ENCODE assay signal across 9 cellular contexts in the genomic region with DNA sequence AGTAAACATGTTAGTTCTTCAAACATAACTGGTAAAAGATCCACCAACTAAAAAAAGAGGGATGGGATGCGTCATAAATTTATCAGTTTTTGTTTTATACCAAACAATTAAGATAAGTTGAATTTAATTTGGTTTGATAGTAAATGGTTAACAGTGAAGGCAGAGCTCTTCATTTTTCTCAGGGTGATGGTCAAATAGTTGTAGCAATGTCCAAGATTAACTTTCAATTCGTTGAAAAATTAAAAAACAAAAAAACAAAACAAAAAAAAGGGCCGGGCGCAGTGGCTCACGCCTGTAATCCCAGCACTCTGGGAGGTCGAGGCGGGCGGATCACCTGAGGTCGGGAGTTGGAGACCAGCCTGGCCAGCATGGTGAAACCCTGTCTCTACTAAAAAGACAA. TPM values are rescaled to one million over a fixed set of nuclear protein-coding genes. Genes with fewer than 3 reads are reported as not detected.
A peak's percentile ranks its signal among the peaks of the same experiment; 100 is the strongest.
DNase-seq lines count a peak whose midpoint lies in the region; TF ChIP-seq lines count a peak whose summit lies in the region.
"Not testable (repeated sequence)": the region's sequence is repeated elsewhere in the genome, so short reads cannot be mapped to it uniquely, and the experiment has no call there.
"Had no signal": no experiment of that assay in that cellular context is flagged by ENCODE, and none has a peak within 500 bp of the region (broad histone marks: within the 10 kb centered on the region; RNA-seq: fewer than 3 reads in every experiment).

No MANE protein-coding gene starts in this region.

- H3K4me1 ChIP-seq in BLaER1 = peaks cover 36% of the 10 kb centered on the region
- not testable (repeated sequence) for H3K4me1 ChIP-seq in hepatocyte (ENCODE audit: insufficient read depth)
- peaks cover 0 to 36% (median 12%) of the 10 kb centered on the region in 4 donors for H3K4me1 ChIP-seq in stomach

- H3K4me1 Mint-ChIP-seq in activated CD4-positive, alpha-beta memory T cell treated with anti-CD3 and anti-CD28 coated beads for 36 hours (ENCODE audit: low read depth) = peaks cover 33% of the 10 kb centered on the region
- H3K4me1 Mint-ChIP-seq in activated naive CD4-positive, alpha-beta T cell treated with anti-CD3 and anti-CD28 coated beads, Interleukin-2, amount 10 ng/mL, durations not matched to agents 7 days and 5 days = peaks cover 63% of the 10 kb centered on the region
- H3K4me1 Mint-ChIP-seq in dendritic cell treated with granulocyte-macrophage colony-stimulating factor and Interleukin-4, amounts not matched to agents 40 ng/mL and 50 ng/mL, for 4 days (ENCODE audit: low read depth) = peaks cover 31% of the 10 kb centered on the region
- H3K4me1 Mint-ChIP-seq in nephron progenitor cell = peaks cover 14% of the 10 kb centered on the region

- not testable (repeated sequence) for H2AFZ ChIP-seq in hepatocyte

- H3K4me3 Mint-ChIP-seq in activated CD4-positive, alpha-beta memory T cell treated with anti-CD3 and anti-CD28 coated beads for 36 hours = peak overlapping the region; percentile 93
- peak overlapping the region; percentile 91 for H3K4me3 Mint-ChIP-seq in activated naive CD4-positive, alpha-beta T cell treated with anti-CD3 and anti-CD28 coated beads, Interleukin-2, amount 10 ng/mL, durations not matched to agents 7 days and 5 days
- peak overlapping the region; percentile 91 for H3K4me3 Mint-ChIP-seq in dendritic cell treated with granulocyte-macrophage colony-stimulating factor and Interleukin-4, amounts not matched to agents 40 ng/mL and 50 ng/mL, for 4 days
- peak overlapping the region; percentile 58 for H3K4me3 Mint-ChIP-seq in nephron progenitor cell

- 93% methylated on average over 9 of the region's 9 CpGs for WGBS in hepatocyte (ENCODE audit: low lambda C conversion rate, missing lambda C conversion rate)
- WGBS in stomach, 5 donors = 59 to 71% (median 62%) methylated on average over 9 of the region's 9 CpGs

- H3K79me2 ChIP-seq in hepatocyte = not testable (repeated sequence)

- H3K9me2 ChIP-seq in hepatocyte (replicated peaks; ENCODE audit: insufficient read depth) = not testable (repeated sequence)

- not testable (repeated sequence) for H3K27ac ChIP-seq in BLaER1, hepatocyte
- H3K27ac ChIP-seq in stomach = peak overlapping the region; percentile 38 to 88 (median 84)

- H3K9me3 Mint-ChIP-seq in activated CD4-positive, alpha-beta memory T cell treated with anti-CD3 and anti-CD28 coated beads for 36 hours; activated naive CD4-positive, alpha-beta T cell treated with anti-CD3 and anti-CD28 coated beads, Interleukin-2, amount 10 ng/mL, durations not matched to agents 7 days and 5 days; dendritic cell treated with granulocyte-macrophage colony-stimulating factor and Interleukin-4, amounts not matched to agents 40 ng/mL and 50 ng/mL, for 4 days: not testable (repeated sequence)
- H3K9me3 Mint-ChIP-seq in nephron progenitor cell = peaks cover 14% of the 10 kb centered on the region

- intact Hi-C loops in activated CD4-positive, alpha-beta memory T cell treated with anti-CD3 and anti-CD28 coated beads for 36 hours (cut with micrococcal nuclease) = loop anchor here (1.0 to 5.0 kb wide), 2 partner anchors 8 to 88 kb away; a partner anchor contains a TSS
- intact Hi-C loops in dendritic cell treated with granulocyte-macrophage colony-stimulating factor and Interleukin-4, amounts not matched to agents 40 ng/mL and 50 ng/mL, for 4 days (cut with micrococcal nuclease) = loop anchor here (5.0 kb wide), 2 partner anchors 37 to 682 kb away; a partner anchor contains a TSS
- intact Hi-C loops in stomach (cut with DNase I; ENCODE audit: low total_unique reads) = not testable (repeated sequence)

- POLR2A ChIA-PET in activated CD4-positive, alpha-beta memory T cell treated with anti-CD3 and anti-CD28 coated beads for 36 hours (lab: Charles Lee) = interaction anchor here (0.9 to 2.3 kb wide), 3 partner anchors 8 to 110 kb away, joined by 3 to 6 read pairs (median 3); no protein-coding TSS in a partner anchor

- H3K27ac Mint-ChIP-seq in activated CD4-positive, alpha-beta memory T cell treated with anti-CD3 and anti-CD28 coated beads for 36 hours = peak overlapping the region; percentile 38
- H3K27ac Mint-ChIP-seq in activated naive CD4-positive, alpha-beta T cell treated with anti-CD3 and anti-CD28 coated beads, Interleukin-2, amount 10 ng/mL, durations not matched to agents 7 days and 5 days = peak overlapping the region; percentile 88
- peak overlapping the region; percentile 96 for H3K27ac Mint-ChIP-seq in dendritic cell treated with granulocyte-macrophage colony-stimulating factor and Interleukin-4, amounts not matched to agents 40 ng/mL and 50 ng/mL, for 4 days
- H3K27ac Mint-ChIP-seq in nephron progenitor cell = not testable (repeated sequence)

- TF ChIP-seq CTCF in hepatocyte (IDR thresholded peaks at IDR 0.05; ENCODE audit: poor library complexity); nephron progenitor cell (IDR thresholded peaks at IDR 0.05); stomach (IDR thresholded peaks at IDR 0.05): not testable (repeated sequence)

- not testable (repeated sequence) for H3K27me3 Mint-ChIP-seq in activated CD4-positive, alpha-beta memory T cell treated with anti-CD3 and anti-CD28 coated beads for 36 hours; activated naive CD4-positive, alpha-beta T cell treated with anti-CD3 and anti-CD28 coated beads, Interleukin-2, amount 10 ng/mL, durations not matched to agents 7 days and 5 days; dendritic cell treated with granulocyte-macrophage colony-stimulating factor and Interleukin-4, amounts not matched to agents 40 ng/mL and 50 ng/mL, for 4 days
- peaks cover 15% of the 10 kb centered on the region for H3K27me3 Mint-ChIP-seq in nephron progenitor cell (ENCODE audit: low read depth, poor library complexity)

- not testable (repeated sequence) for H3K9me3 ChIP-seq in BLaER1; MG63; hepatocyte (ENCODE audit: low read depth); stomach

- TF ChIP-seq POLR2A in stomach (IDR thresholded peaks at IDR 0.05) = not testable (repeated sequence)

- not testable (repeated sequence) for H4K20me1 ChIP-seq in BLaER1; hepatocyte (ENCODE audit: insufficient read depth, poor library complexity, severe bottlenecking)

- TF ChIP-seq EP300 in stomach (IDR thresholded peaks at IDR 0.05) = not testable (repeated sequence)

- peak overlapping the region; percentile 98 for H3K4me2 ChIP-seq in BLaER1
- peak overlapping the region; percentile 92 for H3K4me2 ChIP-seq in hepatocyte

- DNase-seq in MG63; activated CD4-positive, alpha-beta memory T cell treated with anti-CD3 and anti-CD28 coated beads for 36 hours; activated naive CD4-positive, alpha-beta T cell treated with anti-CD3 and anti-CD28 coated beads, Interleukin-2, amount 10 ng/mL, durations not matched to agents 7 days and 5 days; hepatocyte (ENCODE audit: low spot score); nephron progenitor cell; stomach: not testable (repeated sequence)

- CTCF ChIA-PET in activated CD4-positive, alpha-beta memory T cell treated with anti-CD3 and anti-CD28 coated beads for 36 hours (lab: Charles Lee) = interaction anchor here (0.6 to 1.9 kb wide), 8 partner anchors 22 to 210 kb away, joined by 3 to 17 read pairs (median 3); no protein-coding TSS in a partner anchor
- CTCF ChIA-PET in activated naive CD4-positive, alpha-beta T cell treated with anti-CD3 and anti-CD28 coated beads, Interleukin-2, amount 10 ng/mL, durations not matched to agents 7 days and 5 days (lab: Charles Lee) = interaction anchor here (0.6 to 2.2 kb wide), 6 partner anchors 9 to 1625 kb away, joined by 3 to 11 read pairs (median 3); no protein-coding TSS in a partner anchor

- H3K36me3 Mint-ChIP-seq in activated CD4-positive, alpha-beta memory T cell treated with anti-CD3 and anti-CD28 coated beads for 36 hours = peaks cover 14% of the 10 kb centered on the region
- peaks cover 35% of the 10 kb centered on the region for H3K36me3 Mint-ChIP-seq in activated naive CD4-positive, alpha-beta T cell treated with anti-CD3 and anti-CD28 coated beads, Interleukin-2, amount 10 ng/mL, durations not matched to agents 7 days and 5 days
- peaks cover 36% of the 10 kb centered on the region for H3K36me3 Mint-ChIP-seq in dendritic cell treated with granulocyte-macrophage colony-stimulating factor and Interleukin-4, amounts not matched to agents 40 ng/mL and 50 ng/mL, for 4 days (ENCODE audit: low read depth)
- peaks cover 17% of the 10 kb centered on the region for H3K36me3 Mint-ChIP-seq in nephron progenitor cell (ENCODE audit: low read depth)

- peaks cover 15% of the 10 kb centered on the region for H3K27me3 ChIP-seq in BLaER1
- H3K27me3 ChIP-seq in MG63, hepatocyte, stomach: not testable (repeated sequence)

- not testable (repeated sequence) for H3K9ac ChIP-seq in BLaER1

- not testable (repeated sequence) for H3K36me3 ChIP-seq in BLaER1; MG63; hepatocyte (replicated peaks; ENCODE audit: insufficient read depth, low read depth)
- peaks cover 0 to 12% (median 5%) of the 10 kb centered on the region in 4 donors for H3K36me3 ChIP-seq in stomach

- H3K4me3 ChIP-seq in BLaER1 (peak overlapping the region; percentile 87; the same call in 1 of the 2 replicates), MG63 (peak overlapping the region; percentile 87), stomach (peak overlapping the region; percentile 63 to 87 (median 76))
- not testable (repeated sequence) for H3K4me3 ChIP-seq in hepatocyte

RNA-seq across cellular contexts. Expression of a gene that starts 1.8 kb away (rescaled TPM):
- total RNA-seq in MG63 (2014; rRNA removed; shearing (Covaris generic); ENCODE audit: low replicate concordance) = 3.0 and 23.3 TPM in 2 replicates
- total RNA-seq in activated CD4-positive, alpha-beta memory T cell treated with anti-CD3 and anti-CD28 coated beads for 36 hours = 1 to 10 TPM; 9.2 to 9.5 TPM
- 20.5 and 26.1 TPM in 2 replicates for total RNA-seq in hepatocyte
- polyA plus RNA-seq in hepatocyte = 30.0 and 32.8 TPM in 2 replicates
- total RNA-seq in stomach = 10 to 100 TPM in 4 of 5 donors, under 1 TPM in 1; 0.87 to 43.1 (median 25.1) TPM
- polyA plus RNA-seq in stomach = 1 to 10 TPM; 3.1 to 6.7 (median 3.9) TPM
- total RNA-seq: HT-29 had no signal
